ENCODE assay signal across 9 cellular contexts in genomic region chr16:48244863-48245195, GRCh38. TPM values are rescaled to one million over a fixed set of nuclear protein-coding genes. Genes with fewer than 3 reads are reported as not detected.
DNase-seq lines count a peak whose midpoint lies in the region; ATAC-seq, FAIRE-seq and TF ChIP-seq lines count a peak whose summit lies in the region.
"Had no signal": no experiment of that assay in that cellular context is flagged by ENCODE, and none has a peak within 500 bp of the region (broad histone marks: within the 10 kb centered on the region; RNA-seq: fewer than 3 reads in every experiment).

No MANE protein-coding gene starts in this region.

- no peaks in the 10 kb centered on the region for H3K9me1 ChIP-seq in keratinocyte (ENCODE audit: control insufficient read depth, extremely low read depth, insufficient read depth, low read length)

- H3K27ac ChIP-seq in keratinocyte (ENCODE audit: control insufficient read depth, insufficient read depth, low read length) (peak overlapping the region; percentile 82), substantia nigra (ENCODE audit: low read depth, low read length, poor library complexity, severe bottlenecking) (peak overlapping the region; percentile 79)

- peaks cover 8% of the 10 kb centered on the region for H3K36me3 Mint-ChIP-seq in T-helper 2 cell treated with Interferon-gamma antibody and Interleukin-4, amounts not matched to agents 5 μg/mL and 100 μg/mL, for 36 hours (ENCODE audit: low read depth)
- H3K36me3 Mint-ChIP-seq in activated naive CD4-positive, alpha-beta T cell treated with anti-CD3 and anti-CD28 coated beads, Interleukin-2, amount 50 U/mL, for 72 hours, result peaks cover 9 to 14% of the 10 kb centered on the region in 2 donors

- DNase-seq in T-helper 2 cell treated with Interferon-gamma antibody and Interleukin-4, amounts not matched to agents 5 μg/mL and 100 μg/mL, for 36 hours (ENCODE audit: low spot score), result no peak
- DNase-seq in T-helper 2 cell, result no peak
- no peak for DNase-seq in activated naive CD4-positive, alpha-beta T cell treated with anti-CD3 and anti-CD28 coated beads, Interleukin-2, amount 50 U/mL, for 72 hours (ENCODE audit: low spot score in 2 of 2)
- no peak for DNase-seq in keratinocyte (ENCODE audit: low read depth, low spot score)
- no peak for DNase-seq in substantia nigra (lab: John Stamatoyannopoulos, UW)
- DNase-seq in A172 (ENCODE audit: low spot score), result no peak
- no peak for DNase-seq in NCI-H2227 (lab: John Stamatoyannopoulos, UW; ENCODE audit: unreplicated experiment)
- no peak for DNase-seq in NCI-H2196 (lab: John Stamatoyannopoulos, UW; ENCODE audit: unreplicated experiment)
- DNase-seq: stimulated activated CD4-positive, alpha-beta T cell treated with anti-CD3 and anti-CD28 coated beads, Interleukin-12 subunit alpha, Interleukin-12 subunit beta, amount 100 ng/mL, for 4 hours had no signal

- H4K20me1 ChIP-seq in keratinocyte (ENCODE audit: control insufficient read depth, extremely low read depth, insufficient read depth, low read length), result no peaks in the 10 kb centered on the region

- H3K9ac ChIP-seq in keratinocyte (ENCODE audit: control insufficient read depth, extremely low read depth, insufficient read depth, low read length), result peak overlapping the region; percentile 89

- peak overlapping the region; percentile 70 to 86 (median 71) for H3K4me3 ChIP-seq in keratinocyte (ENCODE audit: control insufficient read depth in 2 of 3, extremely low read depth in 1 of 3, insufficient read depth in 2 of 3, low read depth in 1 of 3, low read length in 3 of 3)

- H3K36me3 ChIP-seq in keratinocyte (ENCODE audit: control insufficient read depth in 2 of 2, extremely low read depth in 1 of 2, insufficient read depth in 2 of 2, low read length in 2 of 2), result no peaks in the 10 kb centered on the region

- H3K4me1 Mint-ChIP-seq in T-helper 2 cell treated with Interferon-gamma antibody and Interleukin-4, amounts not matched to agents 5 μg/mL and 100 μg/mL, for 36 hours (ENCODE audit: low read depth), result peaks cover 23% of the 10 kb centered on the region

- ATAC-seq in activated naive CD4-positive, alpha-beta T cell treated with anti-CD3 and anti-CD28 coated beads, Interleukin-2, amount 50 U/mL, for 72 hours, result no peak

- peak overlapping the region; percentile 92 for H3K27ac Mint-ChIP-seq in T-helper 2 cell treated with Interferon-gamma antibody and Interleukin-4, amounts not matched to agents 5 μg/mL and 100 μg/mL, for 36 hours
- peak overlapping the region; percentile 89 to 97 for H3K27ac Mint-ChIP-seq in activated naive CD4-positive, alpha-beta T cell treated with anti-CD3 and anti-CD28 coated beads, Interleukin-2, amount 50 U/mL, for 72 hours

- H2AFZ ChIP-seq in keratinocyte (ENCODE audit: control insufficient read depth, low read length), result peak overlapping the region; percentile 98

- no peak for FAIRE-seq in keratinocyte (lab: Jason Lieb, UNC)

- H3K4me3 Mint-ChIP-seq in T-helper 2 cell treated with Interferon-gamma antibody and Interleukin-4, amounts not matched to agents 5 μg/mL and 100 μg/mL, for 36 hours, result peak overlapping the region; percentile 99

- dilution Hi-C loops in keratinocyte (cut with MboI; ENCODE audit: extremely low pct_ligation_motif_present, low sequenced_read_pairs), result no loop called here

- H3K9me3 ChIP-seq in keratinocyte (ENCODE audit: control insufficient read depth, low read depth, low read length), result no peaks in the 10 kb centered on the region

- no peaks in the 10 kb centered on the region for H3K27me3 ChIP-seq in keratinocyte (ENCODE audit: control insufficient read depth, extremely low read depth, insufficient read depth, low read length)

- TF ChIP-seq CTCF in keratinocyte (optimal IDR thresholded peaks at IDR 0.05 in 1 of 3, IDR thresholded peaks at IDR 0.05 in 1 of 3, conservative IDR thresholded peaks at IDR 0.05 in 1 of 3; ENCODE audit: extremely low read depth in 1 of 3, insufficient read depth in 2 of 3, low read length in 3 of 3), result no peak

- H3K9me3 Mint-ChIP-seq in T-helper 2 cell treated with Interferon-gamma antibody and Interleukin-4, amounts not matched to agents 5 μg/mL and 100 μg/mL, for 36 hours, result peaks cover 12% of the 10 kb centered on the region
- peaks cover 0 to 8% of the 10 kb centered on the region in 2 donors for H3K9me3 Mint-ChIP-seq in activated naive CD4-positive, alpha-beta T cell treated with anti-CD3 and anti-CD28 coated beads, Interleukin-2, amount 50 U/mL, for 72 hours

- H3K79me2 ChIP-seq in keratinocyte (ENCODE audit: control insufficient read depth, insufficient read depth, low read length), result peaks cover 56% of the 10 kb centered on the region

- H3K27me3 Mint-ChIP-seq in T-helper 2 cell treated with Interferon-gamma antibody and Interleukin-4, amounts not matched to agents 5 μg/mL and 100 μg/mL, for 36 hours (ENCODE audit: low read depth), result no peaks in the 10 kb centered on the region

- peaks cover 22% of the 10 kb centered on the region for H3K4me1 ChIP-seq in keratinocyte (ENCODE audit: control insufficient read depth, extremely low read depth, insufficient read depth, low read length)

- H3K4me2 ChIP-seq in keratinocyte (ENCODE audit: control insufficient read depth, extremely low read depth, insufficient read depth, low read depth, low read length), result peak overlapping the region; percentile 84

RNA-seq across cellular contexts. Expression of gene LONP2, which starts 0.7 kb away (rescaled TPM):
- 10 to 100 TPM; 39.0 to 53.5 TPM for total RNA-seq in activated naive CD4-positive, alpha-beta T cell treated with anti-CD3 and anti-CD28 coated beads, Interleukin-2, amount 50 U/mL, for 72 hours
- 34.6 to 50.6 TPM (median 49.4 TPM) in 3 replicates for polyA plus RNA-seq in keratinocyte
- 26.1 TPM for polyA plus RNA-seq in keratinocyte (2011; ENCODE audit: low read depth)
- 24.7 and 41.0 TPM in 2 replicates for polyA plus RNA-seq in keratinocyte (2011; cell fraction: cytosol; rRNA removed)
- 51.8 and 58.2 TPM in 2 replicates for polyA plus RNA-seq in keratinocyte (2011; cell fraction: nucleus; rRNA removed)
- 23.8 and 30.7 TPM in 2 replicates for polyA plus RNA-seq in keratinocyte (2012; ENCODE audit: low replicate concordance)
- polyA minus RNA-seq in keratinocyte, result 24.5 to 95.9 TPM (median 69.9 TPM) in 3 replicates
- 75.6 TPM for polyA minus RNA-seq in keratinocyte (2011; cell fraction: cytosol; rRNA and poly(A)+ RNA removed)
- polyA minus RNA-seq in keratinocyte (2011; cell fraction: nucleus; rRNA and poly(A)+ RNA removed), result 55.9 and 89.4 TPM in 2 replicates
- 52.7 and 58.0 TPM in 2 replicates for total RNA-seq in A172 (2014; rRNA removed; shearing (Covaris generic))

RNA-seq across cellular contexts. Expression of gene ABCC11, which starts 2.5 kb away (rescaled TPM):
- total RNA-seq in activated naive CD4-positive, alpha-beta T cell treated with anti-CD3 and anti-CD28 coated beads, Interleukin-2, amount 50 U/mL, for 72 hours, result under 1 TPM in 1 of 2 donors, not detected in 1; 0.50 TPM
- 0.18 to 0.68 TPM (median 0.33 TPM) in 3 replicates for polyA plus RNA-seq in keratinocyte
- not detected for polyA plus RNA-seq in keratinocyte (2011; ENCODE audit: low read depth)
- polyA plus RNA-seq in keratinocyte (2011; cell fraction: cytosol; rRNA removed), result 0.21 and 0.26 TPM in 2 replicates
- 0.69 and 1.6 TPM in 2 replicates for polyA plus RNA-seq in keratinocyte (2011; cell fraction: nucleus; rRNA removed)
- polyA plus RNA-seq in keratinocyte (2012; ENCODE audit: low replicate concordance), result 0.28 and 0.56 TPM in 2 replicates
- polyA minus RNA-seq in keratinocyte, result 0.79 to 1.1 TPM (median 1.1 TPM) in 3 replicates
- polyA minus RNA-seq in keratinocyte (2011; cell fraction: cytosol; rRNA and poly(A)+ RNA removed), result 0.96 TPM
- 0.42 and 0.85 TPM in 2 replicates for polyA minus RNA-seq in keratinocyte (2011; cell fraction: nucleus; rRNA and poly(A)+ RNA removed)
- total RNA-seq in A172 (2014; rRNA removed; shearing (Covaris generic)), result not detected in 2 replicates
